Comparison of ENCODE assay signal across 1 cellular context in the genomic region with DNA sequence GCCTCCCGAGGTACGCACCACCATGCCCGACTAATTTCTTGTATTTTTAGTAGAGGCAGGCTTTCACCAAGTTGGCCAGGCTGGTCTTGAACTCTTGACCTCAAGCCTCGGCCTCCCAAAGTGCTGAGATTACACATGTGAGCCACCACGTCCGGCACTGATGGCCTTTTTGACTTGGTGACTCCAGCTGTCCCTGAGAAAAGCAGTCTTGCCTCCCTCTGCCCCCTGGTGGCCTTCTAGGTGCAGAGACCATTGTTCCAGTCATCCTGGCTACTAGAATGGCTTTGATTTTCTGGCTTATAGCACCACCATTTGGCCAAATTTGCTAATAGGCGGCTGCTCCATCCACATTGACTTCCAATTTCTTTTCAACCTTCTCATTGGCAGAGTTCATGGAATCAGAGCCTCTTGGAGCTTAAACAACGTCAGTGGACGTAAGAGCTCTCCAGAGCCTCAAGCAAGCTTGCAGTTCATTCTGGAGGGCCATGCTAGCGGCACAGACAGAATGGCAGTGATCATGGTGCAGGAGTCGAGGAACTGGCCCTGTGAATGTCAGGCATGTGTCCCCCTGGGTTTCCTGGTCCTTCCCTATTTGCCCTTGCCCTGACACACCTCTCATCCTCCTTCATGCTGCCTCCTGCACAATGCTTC.
TF ChIP-seq lines count a peak whose summit lies in the region.

No MANE protein-coding gene starts in this region.

TF ChIP-seq in H1, 55 proteins besides CTCF, POLR2A, EP300 and RAD21:
- no peak for TF ChIP-seq SP2 (IDR thresholded peaks at IDR 0.05; ENCODE audit: low read length)
- TF ChIP-seq, protein P1, sequence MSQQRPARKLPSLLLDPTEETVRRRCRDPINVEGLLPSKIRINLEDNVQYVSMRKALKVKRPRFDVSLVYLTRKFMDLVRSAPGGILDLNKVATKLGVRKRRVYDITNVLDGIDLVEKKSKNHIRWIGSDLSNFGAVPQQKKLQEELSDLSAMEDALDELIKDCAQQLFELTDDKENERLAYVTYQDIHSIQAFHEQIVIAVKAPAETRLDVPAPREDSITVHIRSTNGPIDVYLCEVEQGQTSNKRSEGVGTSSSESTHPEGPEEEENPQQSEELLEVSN (IDR thresholded peaks at IDR 0.05) = no peak
- TF ChIP-seq RBBP5 (IDR thresholded peaks at IDR 0.05; ENCODE audit: borderline replicate concordance, low read depth, low read length) = no peak
- peak; percentile 73; the same call in 1 of the 2 replicates for TF ChIP-seq YY1 (IDR thresholded peaks at IDR 0.05; ENCODE audit: low read depth, low read length)
- TF ChIP-seq HDAC2 (IDR thresholded peaks at IDR 0.05; ENCODE audit: borderline replicate concordance in 1 of 2, low read depth in 2 of 2, low read length in 2 of 2) = no peak
- TF ChIP-seq ASH2L (IDR thresholded peaks at IDR 0.05; ENCODE audit: low read length) = peak; percentile 30
- TF ChIP-seq PHF8 (conservative IDR thresholded peaks at IDR 0.05; ENCODE audit: low read depth, low read length) = no peak
- TF ChIP-seq EZH2 (IDR thresholded peaks at IDR 0.05; ENCODE audit: low read depth, low read length, severe bottlenecking) = no peak
- no peak for TF ChIP-seq SUZ12 (IDR thresholded peaks at IDR 0.05; ENCODE audit: low read length)
- TF ChIP-seq SP4 (IDR thresholded peaks at IDR 0.05; ENCODE audit: low read length) = 0 out of 2 replicates have a peak, but pooled peaks have one; percentile 78
- no peak for TF ChIP-seq BACH1 (IDR thresholded peaks at IDR 0.05; ENCODE audit: low read length)
- no peak for TF ChIP-seq SRF (IDR thresholded peaks at IDR 0.05; ENCODE audit: low read depth, low read length)
- no peak for TF ChIP-seq KDM4A (IDR thresholded peaks at IDR 0.05; ENCODE audit: low read depth, low read length, severe bottlenecking)
- no peak for TF ChIP-seq CTBP2 (IDR thresholded peaks at IDR 0.05; ENCODE audit: borderline replicate concordance, insufficient read depth, insufficient read length, low read length)
- TF ChIP-seq SIN3A (conservative IDR thresholded peaks at IDR 0.05 in 1 of 2, IDR thresholded peaks at IDR 0.05 in 1 of 2; ENCODE audit: low read depth in 1 of 2, low read length in 2 of 2) = peak in 1 of 2 experiments; percentile 79; a peak in 2 of 4 replicates
- TF ChIP-seq SIX5 (IDR thresholded peaks at IDR 0.05; ENCODE audit: low read depth, low read length) = no peak
- no peak for TF ChIP-seq ZNF274 (IDR thresholded peaks at IDR 0.05; ENCODE audit: borderline replicate concordance, extremely low read depth, low read length)
- no peak for TF ChIP-seq JUN (IDR thresholded peaks at IDR 0.05; ENCODE audit: low read depth, low read length)
- no peak for TF ChIP-seq JUND (IDR thresholded peaks at IDR 0.05; ENCODE audit: low read length)
- TF ChIP-seq FOSL1 (IDR thresholded peaks at IDR 0.05; ENCODE audit: insufficient read depth, low read depth, low read length) = no peak
- TF ChIP-seq CHD1 (IDR thresholded peaks at IDR 0.05; ENCODE audit: low read depth, low read length) = no peak
- TF ChIP-seq POLR2AphosphoS5 (IDR thresholded peaks at IDR 0.05; ENCODE audit: low read depth, low read length) = no peak
- 0 out of 2 replicates have a peak, but pooled peaks have one; percentile 43 for TF ChIP-seq KDM1A (IDR thresholded peaks at IDR 0.05; ENCODE audit: borderline replicate concordance, low read length)
- TF ChIP-seq NANOG (IDR thresholded peaks at IDR 0.05; ENCODE audit: insufficient read depth, low read depth, low read length, poor library complexity, severe bottlenecking) = no peak
- no peak for TF ChIP-seq CBX8 (IDR thresholded peaks at IDR 0.05; ENCODE audit: borderline replicate concordance, low read depth, low read length)
- no peak for TF ChIP-seq NRF1 (IDR thresholded peaks at IDR 0.05; ENCODE audit: low read depth, low read length)
- TF ChIP-seq TAF7 (optimal IDR thresholded peaks at IDR 0.05; ENCODE audit: borderline replicate concordance, low read depth, low read length) = peak; percentile 67
- TF ChIP-seq, protein P2, sequence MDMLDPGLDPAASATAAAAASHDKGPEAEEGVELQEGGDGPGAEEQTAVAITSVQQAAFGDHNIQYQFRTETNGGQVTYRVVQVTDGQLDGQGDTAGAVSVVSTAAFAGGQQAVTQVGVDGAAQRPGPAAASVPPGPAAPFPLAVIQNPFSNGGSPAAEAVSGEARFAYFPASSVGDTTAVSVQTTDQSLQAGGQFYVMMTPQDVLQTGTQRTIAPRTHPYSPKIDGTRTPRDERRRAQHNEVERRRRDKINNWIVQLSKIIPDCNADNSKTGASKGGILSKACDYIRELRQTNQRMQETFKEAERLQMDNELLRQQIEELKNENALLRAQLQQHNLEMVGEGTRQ (IDR thresholded peaks at IDR 0.05; ENCODE audit: low read length) = no peak
- TF ChIP-seq TAF1 (IDR thresholded peaks at IDR 0.05; ENCODE audit: low read depth, low read length) = no peak
- TF ChIP-seq TEAD4 (IDR thresholded peaks at IDR 0.05; ENCODE audit: low read depth, low read length) = peak; percentile 12; the same call in 1 of the 2 replicates
- no peak for TF ChIP-seq SIRT6 (IDR thresholded peaks at IDR 0.05; ENCODE audit: low read length)
- no peak for TF ChIP-seq RFX5 (IDR thresholded peaks at IDR 0.05; ENCODE audit: borderline replicate concordance, low read depth, low read length)
- TF ChIP-seq, protein P3, sequence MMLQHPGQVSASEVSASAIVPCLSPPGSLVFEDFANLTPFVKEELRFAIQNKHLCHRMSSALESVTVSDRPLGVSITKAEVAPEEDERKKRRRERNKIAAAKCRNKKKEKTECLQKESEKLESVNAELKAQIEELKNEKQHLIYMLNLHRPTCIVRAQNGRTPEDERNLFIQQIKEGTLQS (IDR thresholded peaks at IDR 0.05; ENCODE audit: insufficient read depth, low read depth, low read length) = no peak
- TF ChIP-seq, protein P4, sequence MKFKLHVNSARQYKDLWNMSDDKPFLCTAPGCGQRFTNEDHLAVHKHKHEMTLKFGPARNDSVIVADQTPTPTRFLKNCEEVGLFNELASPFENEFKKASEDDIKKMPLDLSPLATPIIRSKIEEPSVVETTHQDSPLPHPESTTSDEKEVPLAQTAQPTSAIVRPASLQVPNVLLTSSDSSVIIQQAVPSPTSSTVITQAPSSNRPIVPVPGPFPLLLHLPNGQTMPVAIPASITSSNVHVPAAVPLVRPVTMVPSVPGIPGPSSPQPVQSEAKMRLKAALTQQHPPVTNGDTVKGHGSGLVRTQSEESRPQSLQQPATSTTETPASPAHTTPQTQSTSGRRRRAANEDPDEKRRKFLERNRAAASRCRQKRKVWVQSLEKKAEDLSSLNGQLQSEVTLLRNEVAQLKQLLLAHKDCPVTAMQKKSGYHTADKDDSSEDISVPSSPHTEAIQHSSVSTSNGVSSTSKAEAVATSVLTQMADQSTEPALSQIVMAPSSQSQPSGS (IDR thresholded peaks at IDR 0.05; ENCODE audit: low read length) = peak; percentile 88
- TF ChIP-seq CREB1 (IDR thresholded peaks at IDR 0.05) = peak; percentile 51; the same call in 1 of the 2 replicates
- no peak; the same call in 1 of the 2 replicates for TF ChIP-seq TBP (IDR thresholded peaks at IDR 0.05; ENCODE audit: low read depth, low read length)
- TF ChIP-seq KDM5A (IDR thresholded peaks at IDR 0.05; ENCODE audit: low read length) = no peak; the same call in 1 of the 2 replicates
- TF ChIP-seq TCF12 (IDR thresholded peaks at IDR 0.05; ENCODE audit: low read depth, low read length) = 0 out of 2 replicates have a peak, but pooled peaks have one; percentile 62
- TF ChIP-seq CEBPB (IDR thresholded peaks at IDR 0.05; ENCODE audit: low read depth, low read length) = no peak
